ENCODE assay signal across 8 cellular contexts in genomic region chr4:1247811-1248261, GRCh38. TPM values are rescaled to one million over a fixed set of nuclear protein-coding genes. Genes with fewer than 3 reads are reported as not detected.
DNase-seq lines count a peak whose midpoint lies in the region; ATAC-seq and TF ChIP-seq lines count a peak whose summit lies in the region.

No MANE protein-coding gene starts in this region.

- no peak for DNase-seq in CD4-positive, alpha-beta memory T cell
- peak; percentile 61 for DNase-seq in RWPE2 (ENCODE audit: low spot score)
- DNase-seq in osteoblast (ENCODE audit: insufficient read length, low spot score, missing footprints), result peak; percentile 97
- DNase-seq in Ammon's horn (ENCODE audit: low spot score), result no peak
- no peak for DNase-seq in GM13976 (ENCODE audit: low spot score)
- no peak for DNase-seq in NK-92 (lab: John Stamatoyannopoulos, UW; ENCODE audit: unreplicated experiment)

- H3K9me3 ChIP-seq in CD4-positive, alpha-beta memory T cell (ENCODE audit: control insufficient read depth in 1 of 2, low read length in 2 of 2), result no peaks in the 10 kb centered on the region
- H3K9me3 ChIP-seq in RWPE2 (ENCODE audit: severe bottlenecking), result peaks cover 11% of the 10 kb centered on the region
- H3K9me3 ChIP-seq in esophagus (ENCODE audit: control insufficient read depth in 2 of 2, insufficient read depth in 1 of 2, low read depth in 1 of 2, low read length in 1 of 2), result peaks cover 0 to 10% of the 10 kb centered on the region in 2 donors
- peaks cover 7% of the 10 kb centered on the region for H3K9me3 ChIP-seq in osteoblast (ENCODE audit: low read depth, low read length)

- H4K20me1 ChIP-seq in osteoblast (ENCODE audit: insufficient read depth, low read length), result peaks cover 43% of the 10 kb centered on the region

- TF ChIP-seq CTCF in RWPE2 (IDR thresholded peaks at IDR 0.05; ENCODE audit: poor library complexity, severe bottlenecking) (no peak), osteoblast (IDR thresholded peaks at IDR 0.05; ENCODE audit: extremely low read depth, low read depth, low read length) (no peak), GM13976 (IDR thresholded peaks at IDR 0.05; ENCODE audit: borderline replicate concordance, control extremely low read depth, extremely low read depth, insufficient read depth, missing control alignments) (no peak)

- intact Hi-C loops in CD4-positive, alpha-beta memory T cell (cut with micrococcal nuclease), result loop anchor here (1.0 to 5.0 kb wide), 4 partner anchors 41 to 623 kb away; partner anchors contain the start of genes FGFRL1, MAEA and NSD2

- no peaks in the 10 kb centered on the region for H3K27me3 Mint-ChIP-seq in CD4-positive, alpha-beta memory T cell

- H3K4me3 ChIP-seq in CD4-positive, alpha-beta memory T cell (ENCODE audit: low read length in 2 of 2), result peak overlapping the region; percentile 61 to 69
- H3K4me3 ChIP-seq in RWPE2 (ENCODE audit: severe bottlenecking) (peak overlapping the region; percentile 78), esophagus (ENCODE audit: low read depth in 1 of 2, low read length in 2 of 2) (peak overlapping the region; percentile 75 to 80), osteoblast (ENCODE audit: insufficient read depth, low read length) (peak overlapping the region; percentile 86)

- H3K4me2 ChIP-seq in osteoblast (ENCODE audit: insufficient read depth, low read length), result peak overlapping the region; percentile 90

- in situ Hi-C loops in GM13976 (cut with MboI; ENCODE audit: low sequenced_read_pairs, unreplicated experiment), result no loop called here

- H3K27ac Mint-ChIP-seq in CD4-positive, alpha-beta memory T cell, result peak overlapping the region in 6 of 7 donors; percentile 50 to 94 (median 56)

- H3K4me1 ChIP-seq in CD4-positive, alpha-beta memory T cell (ENCODE audit: insufficient read depth, low read length), result peaks cover 74% of the 10 kb centered on the region
- H3K4me1 ChIP-seq in RWPE2 (ENCODE audit: insufficient read depth, poor library complexity, severe bottlenecking), result peaks cover 16% of the 10 kb centered on the region
- peaks cover 22 to 54% of the 10 kb centered on the region in 2 donors for H3K4me1 ChIP-seq in esophagus (ENCODE audit: control insufficient read depth in 2 of 2, insufficient read depth in 2 of 2, low read length in 1 of 2)
- H3K4me1 ChIP-seq in osteoblast (ENCODE audit: insufficient read depth, low read length), result peaks cover 24% of the 10 kb centered on the region

- WGBS in esophagus, 2 donors, result 0% methylated on average over 38 to 45 of the region's 45 CpGs

- peak overlapping the region; percentile 76 for H3K27ac ChIP-seq in CD4-positive, alpha-beta memory T cell (ENCODE audit: low read depth, low read length)
- peak overlapping the region; percentile 93 for H3K27ac ChIP-seq in RWPE2 (ENCODE audit: poor library complexity, severe bottlenecking)
- peak overlapping the region; percentile 96 to 99 for H3K27ac ChIP-seq in esophagus (ENCODE audit: low read depth in 2 of 2, low read length in 1 of 2)
- H3K27ac ChIP-seq in osteoblast (ENCODE audit: low read depth, low read length), result peak overlapping the region; percentile 68

- no peaks in the 10 kb centered on the region for H3K36me3 ChIP-seq in CD4-positive, alpha-beta memory T cell (ENCODE audit: insufficient read depth, low read length)
- H3K36me3 ChIP-seq in RWPE2 (ENCODE audit: low read depth) (peaks cover 29% of the 10 kb centered on the region), esophagus (ENCODE audit: control insufficient read depth in 2 of 2, insufficient read depth in 2 of 2, low read length in 1 of 2) (peaks cover 0 to 9% of the 10 kb centered on the region in 2 donors), osteoblast (ENCODE audit: insufficient read depth, low read length) (peaks cover 7% of the 10 kb centered on the region)

- H3K36me3 Mint-ChIP-seq in CD4-positive, alpha-beta memory T cell, result peaks cover 0 to 21% of the 10 kb centered on the region in 2 donors

- CTCF ChIA-PET in CD4-positive, alpha-beta memory T cell (lab: Charles Lee; ENCODE audit: partially characterized antibody), result interaction anchor here (0.7 to 6.1 kb wide), 6 partner anchors 20 to 117 kb away, joined by 3 to 42 read pairs (median 7); partner anchors contain the start of gene UVSSA

- peaks cover 0 to 2% (median 0%) of the 10 kb centered on the region in 8 donors for H3K9me3 Mint-ChIP-seq in CD4-positive, alpha-beta memory T cell

- peak; percentile 16 for ATAC-seq in GM21825 (IDR thresholded peaks at IDR 0.05; ENCODE audit: unreplicated experiment)
- ATAC-seq in RWPE2 (ENCODE audit: low read depth), result peak; percentile 55; the same call in 2 of the 3 replicates

- H3K4me1 Mint-ChIP-seq in CD4-positive, alpha-beta memory T cell, result peaks cover 29 to 77% (median 63%) of the 10 kb centered on the region in 4 donors

- POLR2A ChIA-PET in CD4-positive, alpha-beta memory T cell (lab: Charles Lee; ENCODE audit: partially characterized antibody), result interaction anchor here (0.9 to 5.9 kb wide), 19 partner anchors 11 to 623 kb away, joined by 3 to 146 read pairs (median 11); partner anchors contain the start of genes GAK, MAEA, NSD2 and SPON2

- H3K27me3 ChIP-seq in CD4-positive, alpha-beta memory T cell (ENCODE audit: insufficient read depth, low read length), result no peaks in the 10 kb centered on the region
- H3K27me3 ChIP-seq in RWPE2 (ENCODE audit: insufficient read depth, poor library complexity, severe bottlenecking) (no peaks in the 10 kb centered on the region), esophagus (ENCODE audit: control insufficient read depth in 1 of 2, insufficient read depth in 2 of 2, low read length in 2 of 2) (no peaks in the 10 kb centered on the region), osteoblast (ENCODE audit: insufficient read depth, low read length) (no peaks in the 10 kb centered on the region)

- H3K79me2 ChIP-seq in osteoblast (ENCODE audit: insufficient read depth, low read length), result peaks cover 62% of the 10 kb centered on the region

- H3K4me3 Mint-ChIP-seq in CD4-positive, alpha-beta memory T cell, result peak overlapping the region; percentile 77 to 90 (median 86)

- H2AFZ ChIP-seq in osteoblast (ENCODE audit: low read length), result peak overlapping the region; percentile 22

RNA-seq across cellular contexts. Expression of gene CTBP1, which starts 1.1 kb away (rescaled TPM):
- 100 to 1,000 TPM; 186 to 195 TPM for total RNA-seq in CD4-positive, alpha-beta memory T cell
- polyA plus RNA-seq in CD4-positive, alpha-beta memory T cell, result 10 to 100 TPM; 39.3 to 79.0 TPM
- polyA plus RNA-seq in esophagus, result 10 to 100 TPM; 71.7 to 87.2 TPM
- total RNA-seq in osteoblast, result 246 and 262 TPM in 2 replicates

RNA-seq across cellular contexts. Expression of gene MAEA, which starts 41.9 kb away (rescaled TPM):
- total RNA-seq in CD4-positive, alpha-beta memory T cell, result 100 to 1,000 TPM; 101 to 106 TPM
- polyA plus RNA-seq in CD4-positive, alpha-beta memory T cell, result 10 to 100 TPM; 54.1 to 70.9 TPM
- 10 to 100 TPM; 43.3 to 54.3 TPM for polyA plus RNA-seq in esophagus
- total RNA-seq in osteoblast, result 55.7 and 70.6 TPM in 2 replicates

Comparison
In these comparisons a context has a peak if more than half of its experiments do, and no peak if none do; other contexts are left out.
1. DNase-seq: peak in RWPE2 (single experiment) and osteoblast (single experiment); none in CD4-positive, alpha-beta memory T cell (0 of 5), Ammon's horn (single experiment), GM13976 (single experiment) and NK-92 (single experiment).
2. Peak in every context shown above with its lines, with median percentiles within 50 percentile points of each other: H3K27ac ChIP-seq and H3K4me3 ChIP-seq.